Comparison of ENCODE assay signal across 9 cellular contexts in the genomic region with DNA sequence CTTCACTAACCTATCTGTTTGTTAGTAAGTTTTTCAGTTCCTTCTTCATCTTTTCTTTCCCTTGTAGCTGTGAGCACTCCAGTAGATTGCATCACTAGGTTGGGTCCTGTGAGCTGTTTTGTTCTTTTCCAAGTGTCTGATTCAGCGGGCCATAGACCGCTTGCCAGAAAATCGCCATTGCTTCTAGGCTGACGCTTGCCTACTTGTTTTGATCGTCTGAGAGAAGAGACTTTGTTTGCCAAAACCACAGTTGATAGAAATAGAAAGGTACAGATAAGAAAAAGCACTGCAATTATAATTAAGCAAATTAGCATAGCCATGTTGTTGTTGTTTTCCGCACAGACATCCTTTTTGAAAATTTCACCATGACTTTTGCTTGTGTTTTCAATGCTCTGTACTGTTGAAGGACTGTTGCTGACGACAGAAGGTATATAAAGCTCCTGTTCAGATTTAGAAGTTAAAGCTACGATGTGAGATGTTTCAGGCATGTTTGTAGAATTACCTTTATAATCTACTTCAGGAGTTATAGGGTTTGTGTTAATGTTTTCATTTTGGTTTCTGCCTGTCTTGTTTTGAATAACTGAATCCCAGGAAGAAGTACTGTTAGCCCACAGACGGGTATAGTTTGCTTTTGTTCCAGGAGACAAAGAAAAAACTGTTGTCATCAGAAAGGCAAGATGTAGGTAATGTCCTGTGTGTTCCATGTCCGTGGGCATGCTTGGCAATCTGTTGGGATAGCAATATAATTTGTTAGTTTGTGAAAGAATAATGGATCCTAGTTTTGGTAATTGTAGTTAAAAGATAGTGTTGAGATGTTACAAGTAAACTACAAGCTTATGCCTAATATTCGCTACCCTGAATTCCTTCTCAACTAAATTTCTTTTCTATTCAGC. TPM values are rescaled to one million over a fixed set of nuclear protein-coding genes. Genes with fewer than 3 reads are reported as not detected.
DNase-seq lines count a peak whose midpoint lies in the region; ATAC-seq and TF ChIP-seq lines count a peak whose summit lies in the region.
"Had no signal": no experiment of that assay in that cellular context is flagged by ENCODE, and none has a peak within 500 bp of the region (broad histone marks: within the 10 kb centered on the region; RNA-seq: fewer than 3 reads in every experiment).

No MANE protein-coding gene starts in this region.

- H3K4me2 ChIP-seq in H9 (ENCODE audit: insufficient read depth, insufficient read length, low read length) = no peak overlapping the region

- no peak overlapping the region for H3K4ac ChIP-seq in H9 (ENCODE audit: low read depth, low read length)

- no peaks in the 10 kb centered on the region for H3K36me3 Mint-ChIP-seq in H9 (ENCODE audit: insufficient read depth in 1 of 3, low read depth in 3 of 3)

- no peak overlapping the region for H3T11ph ChIP-seq in H9 (ENCODE audit: low read length)

- H2BK5ac ChIP-seq in H9 (ENCODE audit: insufficient read length, low read length) = no peak overlapping the region

- H3K56ac ChIP-seq in H9 (ENCODE audit: insufficient read length, low read depth, low read length) = no peak overlapping the region

- peaks cover 5 to 8% of the 10 kb centered on the region in 2 experiments for H3K4me1 Mint-ChIP-seq in H9

- no peak overlapping the region for H2AFZ ChIP-seq in H9 (ENCODE audit: low read length)

- H3K27me3 ChIP-seq in H9 (ENCODE audit: insufficient read depth, low read length) = no peaks in the 10 kb centered on the region
- no peaks in the 10 kb centered on the region for H3K27me3 ChIP-seq in SJSA1 (replicated peaks)

- no peak overlapping the region for H3K9ac ChIP-seq in H9 (ENCODE audit: extremely low read depth, insufficient read length, low read length)

- TF ChIP-seq CTCF in H9 (conservative IDR thresholded peaks at IDR 0.05) = no peak

- H3K4me3 Mint-ChIP-seq in H9 = no peak overlapping the region
- H3K4me3 Mint-ChIP-seq: neural crest cell had no signal

- H3K79me2 ChIP-seq in H9 (ENCODE audit: insufficient read depth, low read length) = no peaks in the 10 kb centered on the region

- H4K8ac ChIP-seq in H9 (replicated peaks; ENCODE audit: insufficient read length, low read depth, low read length) = no peak overlapping the region

- H3K9me3 Mint-ChIP-seq in H9 = no peaks in the 10 kb centered on the region
- H3K9me3 Mint-ChIP-seq: neural crest cell had no signal

- no peak overlapping the region for H2AK5ac ChIP-seq in H9 (ENCODE audit: insufficient read length, low read length)

- no peaks in the 10 kb centered on the region for H3K23me2 ChIP-seq in H9 (ENCODE audit: insufficient read length, low read depth, low read length, poor library complexity, severe bottlenecking)

- H4K91ac ChIP-seq in H9 (ENCODE audit: insufficient read length, low read depth, low read length) = no peak overlapping the region

- peak overlapping the region; percentile 4; the same call in 1 of the 2 replicates for H3K4me3 ChIP-seq in SJSA1

- H4K5ac ChIP-seq in H9 (ENCODE audit: insufficient read length, low read depth, low read length) = no peak overlapping the region

- H3K36me3 ChIP-seq in SJSA1 = 0 out of 2 replicates have a peak, but pooled peaks cover 3% of the 10 kb centered on the region

- no peak overlapping the region for H3K14ac ChIP-seq in H9 (ENCODE audit: insufficient read depth, low read length)

- DNase-seq in Ammon's horn (ENCODE audit: low spot score) (peak; percentile 91), H9 (no peak), SJSA1 (ENCODE audit: low read depth in 1 of 2, low spot score in 2 of 2) (peak in 1 of 2 experiments; percentile 58), inferior parietal cortex (ENCODE audit: extremely low spot score) (peak; percentile 87), iPS-NIHi7 (ENCODE audit: extremely low spot score) (no peak)
- DNase-seq in stimulated activated CD8-positive, alpha-beta memory T cell treated with anti-CD3 and anti-CD28 coated beads, Interleukin-12 subunit alpha, Interleukin-12 subunit beta, amount 100 ng/mL, for 4 hours (ENCODE audit: low read depth) = peak; percentile 15

- no peak overlapping the region for H2BK15ac ChIP-seq in H9 (ENCODE audit: low read depth, low read length)

- H2BK12ac ChIP-seq in H9 (ENCODE audit: insufficient read length, low read depth, low read length) = no peak overlapping the region

- no peak overlapping the region for H3K23ac ChIP-seq in H9 (ENCODE audit: insufficient read length, low read depth, low read length)

- no peak overlapping the region for H2BK120ac ChIP-seq in H9 (ENCODE audit: low read depth, low read length, poor library complexity, severe bottlenecking)

- no peaks in the 10 kb centered on the region for H3K79me1 ChIP-seq in H9 (ENCODE audit: insufficient read depth, low read depth, low read length, poor library complexity, severe bottlenecking)

- peak overlapping the region in 1 of 3 experiments; percentile 80; a peak in 2 of 7 replicates for H3K27ac Mint-ChIP-seq in H9

- no peaks in the 10 kb centered on the region for H4K20me1 ChIP-seq in H9 (ENCODE audit: control insufficient read depth, insufficient read depth, insufficient read length)

- no peak for ATAC-seq in GM18511 (IDR thresholded peaks at IDR 0.05; ENCODE audit: unreplicated experiment)

- H3K4me1 ChIP-seq in H9 (ENCODE audit: insufficient read depth, low read length) (no peaks in the 10 kb centered on the region), SJSA1 (replicated peaks) (peaks cover 42% of the 10 kb centered on the region)

- no peak overlapping the region for H3K18ac ChIP-seq in H9 (ENCODE audit: insufficient read length, low read depth, low read length)

- H3K27ac ChIP-seq in H9 (ENCODE audit: insufficient read length, low read depth, low read length) (peak overlapping the region; percentile 68), SJSA1 (peak overlapping the region; percentile 59), angular gyrus (ENCODE audit: low read depth, low read length) (peak overlapping the region; percentile 81)

- no peaks in the 10 kb centered on the region for H3K9me3 ChIP-seq in H9 (ENCODE audit: control insufficient read depth, low read depth, low read length)
- H3K9me3 ChIP-seq in SJSA1 (replicated peaks) = no peaks in the 10 kb centered on the region

- no peak overlapping the region for H2BK20ac ChIP-seq in H9 (ENCODE audit: low read depth, low read length, poor library complexity, severe bottlenecking)

- H3K27me3 Mint-ChIP-seq in H9 (ENCODE audit: low read depth) = no peaks in the 10 kb centered on the region

- WGBS in H9 (ENCODE audit: extremely low coverage, insufficient read length, low lambda C conversion rate) = no CpG with 5 or more reads among the region's 11 CpGs

RNA-seq across cellular contexts. Expression of gene EVI2A, which starts 2.9 kb away (rescaled TPM):
- not detected in 2 replicates for total RNA-seq in H9 (2021)
- 7.6 and 10.7 TPM in 2 replicates for total RNA-seq in SJSA1 (2014; rRNA removed; shearing (Covaris generic))
- total RNA-seq: neural crest cell had no signal

RNA-seq across cellular contexts. Expression of gene EVI2B, which starts 4.7 kb away (rescaled TPM):
- not detected in 2 replicates for total RNA-seq in H9 (2021)
- total RNA-seq in SJSA1 (2014; rRNA removed; shearing (Covaris generic)) = 0.47 and 1.2 TPM in 2 replicates
- total RNA-seq: neural crest cell had no signal

RNA-seq across cellular contexts. Expression of gene OMG, which starts 21.5 kb away (rescaled TPM):
- not detected in 2 replicates for total RNA-seq in H9 (2021)
- not detected in 2 replicates for total RNA-seq in SJSA1 (2014; rRNA removed; shearing (Covaris generic))
- total RNA-seq: neural crest cell had no signal

Comparison
In these comparisons a context has a peak if more than half of its experiments do, and no peak if none do; other contexts are left out.
1. DNase-seq: peak in Ammon's horn (single experiment), inferior parietal cortex (single experiment) and stimulated activated CD8-positive, alpha-beta memory T cell treated with anti-CD3 and anti-CD28 coated beads, Interleukin-12 subunit alpha, Interleukin-12 subunit beta, amount 100 ng/mL, for 4 hours (single experiment); none in H9 (single experiment) and iPS-NIHi7 (single experiment).
2. Peak in every context shown above with its lines, with median percentiles within 50 percentile points of each other: H3K27ac ChIP-seq.